1 cellular context compared by ENCODE assay signal in the genomic region with DNA sequence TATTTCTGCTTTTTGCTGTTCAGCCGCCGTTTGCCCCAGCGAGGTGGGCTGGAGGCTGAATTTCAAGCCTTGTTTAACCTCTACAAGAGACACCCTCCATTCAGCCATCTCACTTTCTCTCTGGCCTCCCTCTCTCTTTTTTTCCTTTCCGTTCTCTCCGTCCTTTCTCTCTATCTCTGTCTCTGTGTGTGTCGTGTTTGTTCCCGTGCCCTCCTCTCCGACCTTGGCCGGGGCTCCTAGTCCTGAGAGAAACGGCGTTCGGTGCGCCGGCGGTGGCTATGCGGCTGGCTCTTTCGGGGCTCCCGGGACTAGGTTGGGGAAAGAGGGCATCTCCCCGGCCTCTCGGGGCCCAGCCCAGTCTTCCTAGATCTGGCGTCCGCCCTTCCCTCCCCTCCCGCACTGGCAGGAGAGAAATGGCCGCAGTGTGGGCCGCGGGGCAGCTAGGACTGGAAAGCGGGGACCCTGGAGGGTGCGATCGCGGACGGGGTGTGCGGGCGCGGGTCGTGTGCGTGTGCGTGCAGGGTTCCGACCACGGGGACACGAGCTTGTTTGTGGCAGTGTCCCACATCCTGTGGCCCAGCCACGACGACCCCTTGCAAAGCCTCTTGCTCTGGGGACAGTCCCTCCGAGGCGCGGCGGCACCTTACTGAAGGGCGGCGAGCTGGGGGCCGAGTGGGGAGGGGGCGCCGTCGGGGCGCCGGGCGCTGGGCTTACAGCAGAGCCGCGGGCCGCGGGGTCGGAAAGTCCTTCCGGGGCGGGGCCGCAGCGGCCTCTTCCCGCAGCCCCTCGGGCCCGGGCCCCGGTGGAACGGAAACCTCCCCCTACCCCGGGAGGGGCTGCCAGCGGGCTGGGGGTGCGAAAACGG.
TF ChIP-seq lines count a peak whose summit lies in the region.

No MANE protein-coding gene starts in this region.

TF ChIP-seq in H1, 55 proteins besides CTCF, POLR2A, EP300 and RAD21:
- TF ChIP-seq TAF7 (optimal IDR thresholded peaks at IDR 0.05; ENCODE audit: borderline replicate concordance, low read depth, low read length): no peak
- peak; percentile 86 for TF ChIP-seq RNF2 (IDR thresholded peaks at IDR 0.05; ENCODE audit: borderline replicate concordance, low read depth, low read length, missing control alignments, poor library complexity, severe bottlenecking)
- TF ChIP-seq TAF1 (IDR thresholded peaks at IDR 0.05; ENCODE audit: low read depth, low read length): no peak
- TF ChIP-seq EZH2 (IDR thresholded peaks at IDR 0.05; ENCODE audit: low read depth, low read length, severe bottlenecking): peak; percentile 99
- no peak for TF ChIP-seq NRF1 (IDR thresholded peaks at IDR 0.05; ENCODE audit: low read depth, low read length)
- peak; percentile 49; the same call in 1 of the 2 replicates for TF ChIP-seq RBBP5 (IDR thresholded peaks at IDR 0.05; ENCODE audit: borderline replicate concordance, low read depth, low read length)
- peak; percentile 99 for TF ChIP-seq SUZ12 (IDR thresholded peaks at IDR 0.05; ENCODE audit: low read length)
- 0 out of 2 replicates have a peak, but pooled peaks have one; percentile 10 for TF ChIP-seq CREB1 (IDR thresholded peaks at IDR 0.05)
- no peak for TF ChIP-seq CTBP2 (IDR thresholded peaks at IDR 0.05; ENCODE audit: borderline replicate concordance, insufficient read depth, insufficient read length, low read length)
- TF ChIP-seq BACH1 (IDR thresholded peaks at IDR 0.05; ENCODE audit: low read length): no peak
- TF ChIP-seq MAFK (IDR thresholded peaks at IDR 0.05; ENCODE audit: low read depth, low read length): no peak
- TF ChIP-seq SP2 (IDR thresholded peaks at IDR 0.05; ENCODE audit: low read length): no peak
